Comparison of ENCODE assay signal across 9 cellular contexts in the genomic region with DNA sequence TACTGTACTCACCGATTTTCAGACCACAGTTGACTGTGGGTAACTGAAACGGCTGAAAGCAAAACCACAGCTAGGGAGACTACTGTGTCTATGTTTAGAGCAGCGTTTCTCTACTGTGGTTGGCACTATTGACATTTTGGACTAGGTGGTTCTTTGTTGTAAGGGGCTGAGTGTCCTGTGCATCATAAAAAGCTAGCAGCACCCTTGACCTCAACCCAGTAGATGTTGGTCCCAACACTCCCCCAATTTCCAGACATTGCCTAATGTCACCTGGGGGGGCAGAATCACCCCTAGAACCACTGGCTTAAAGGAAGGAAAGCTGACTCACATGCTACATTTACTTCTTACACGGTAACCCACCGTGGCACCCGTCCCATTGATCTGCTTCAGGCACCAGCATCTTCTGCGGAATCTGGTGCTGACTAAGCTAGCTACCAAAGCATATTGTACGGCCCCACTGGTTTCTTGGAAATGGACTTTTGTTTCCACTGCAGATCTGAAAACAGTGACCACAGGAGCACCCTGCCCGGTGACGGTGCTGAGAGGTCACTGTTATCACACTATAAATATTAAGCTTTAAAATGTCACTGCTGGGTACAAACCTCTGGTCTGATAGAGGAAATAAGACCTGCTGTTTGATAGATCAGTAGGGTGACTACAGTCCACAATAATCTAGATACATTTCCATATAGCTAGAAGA.
A peak's percentile ranks its signal among the peaks of the same experiment; 100 is the strongest.
DNase-seq lines count a peak whose midpoint lies in the region; ATAC-seq and TF ChIP-seq lines count a peak whose summit lies in the region.
"Had no signal": no experiment of that assay in that cellular context is flagged by ENCODE, and none has a peak within 500 bp of the region (broad histone marks: within the 10 kb centered on the region; RNA-seq: fewer than 3 reads in every experiment).

No MANE protein-coding gene starts in this region.

- DNase-seq in activated CD4-positive, alpha-beta T cell treated with anti-CD3 and anti-CD28 coated beads for 24 hours (ENCODE audit: low read depth in 2 of 2): peak; percentile 11 to 24
- DNase-seq in activated CD4-positive, alpha-beta T cell treated with anti-CD3 and anti-CD28 coated beads for 1 hour: no peak
- peak; percentile 60 for DNase-seq in activated CD8-positive, alpha-beta memory T cell treated with anti-CD3 and anti-CD28 coated beads, Interleukin-2, amount 50 U/mL, for 4 hours
- peak; percentile 48 for DNase-seq in stimulated activated CD4-positive, alpha-beta T cell treated with anti-CD3 and anti-CD28 coated beads, Interleukin-4, amount 100 ng/mL, for 24 hours
- DNase-seq in cerebellar nuclear complex (lab: John Stamatoyannopoulos, UW) (no peak), DMS 273 (lab: John Stamatoyannopoulos, UW; ENCODE audit: unreplicated experiment) (no peak)

- ATAC-seq in HG03558 (IDR thresholded peaks at IDR 0.05; ENCODE audit: extremely low read depth, unreplicated experiment) (peak; percentile 69), SK-N-SH treated with all-trans-retinoic acid at 6 μM for 48 hours (no peak)
- ATAC-seq: A549 had no signal

TF ChIP-seq in SK-N-SH treated with all-trans-retinoic acid at 6 μM for 48 hours, 23 proteins besides CTCF, POLR2A, EP300 and RAD21:
- TF ChIP-seq TCF4 (CRISPR knock-in tag; IDR thresholded peaks at IDR 0.05; ENCODE audit: borderline replicate concordance) (no peak), OSR1 (CRISPR knock-in tag; IDR thresholded peaks at IDR 0.05) (no peak), RARB (CRISPR knock-in tag; IDR thresholded peaks at IDR 0.05) (no peak), PPARA (CRISPR knock-in tag; IDR thresholded peaks at IDR 0.05; ENCODE audit: borderline replicate concordance) (no peak), ARNTL (CRISPR knock-in tag; IDR thresholded peaks at IDR 0.05; ENCODE audit: borderline replicate concordance, low read depth) (no peak), ZFP3 (CRISPR knock-in tag; IDR thresholded peaks at IDR 0.05) (no peak), ZNF565 (CRISPR knock-in tag; conservative IDR thresholded peaks at IDR 0.05; ENCODE audit: low read depth) (no peak), ESRRG (CRISPR knock-in tag; IDR thresholded peaks at IDR 0.05) (no peak), BACH2 (CRISPR knock-in tag; IDR thresholded peaks at IDR 0.05; ENCODE audit: borderline replicate concordance) (no peak)
- TF ChIP-seq, protein P1, sequence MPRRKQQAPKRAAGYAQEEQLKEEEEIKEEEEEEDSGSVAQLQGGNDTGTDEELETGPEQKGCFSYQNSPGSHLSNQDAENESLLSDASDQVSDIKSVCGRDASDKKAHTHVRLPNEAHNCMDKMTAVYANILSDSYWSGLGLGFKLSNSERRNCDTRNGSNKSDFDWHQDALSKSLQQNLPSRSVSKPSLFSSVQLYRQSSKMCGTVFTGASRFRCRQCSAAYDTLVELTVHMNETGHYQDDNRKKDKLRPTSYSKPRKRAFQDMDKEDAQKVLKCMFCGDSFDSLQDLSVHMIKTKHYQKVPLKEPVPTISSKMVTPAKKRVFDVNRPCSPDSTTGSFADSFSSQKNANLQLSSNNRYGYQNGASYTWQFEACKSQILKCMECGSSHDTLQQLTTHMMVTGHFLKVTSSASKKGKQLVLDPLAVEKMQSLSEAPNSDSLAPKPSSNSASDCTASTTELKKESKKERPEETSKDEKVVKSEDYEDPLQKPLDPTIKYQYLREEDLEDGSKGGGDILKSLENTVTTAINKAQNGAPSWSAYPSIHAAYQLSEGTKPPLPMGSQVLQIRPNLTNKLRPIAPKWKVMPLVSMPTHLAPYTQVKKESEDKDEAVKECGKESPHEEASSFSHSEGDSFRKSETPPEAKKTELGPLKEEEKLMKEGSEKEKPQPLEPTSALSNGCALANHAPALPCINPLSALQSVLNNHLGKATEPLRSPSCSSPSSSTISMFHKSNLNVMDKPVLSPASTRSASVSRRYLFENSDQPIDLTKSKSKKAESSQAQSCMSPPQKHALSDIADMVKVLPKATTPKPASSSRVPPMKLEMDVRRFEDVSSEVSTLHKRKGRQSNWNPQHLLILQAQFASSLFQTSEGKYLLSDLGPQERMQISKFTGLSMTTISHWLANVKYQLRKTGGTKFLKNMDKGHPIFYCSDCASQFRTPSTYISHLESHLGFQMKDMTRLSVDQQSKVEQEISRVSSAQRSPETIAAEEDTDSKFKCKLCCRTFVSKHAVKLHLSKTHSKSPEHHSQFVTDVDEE (CRISPR knock-in tag; IDR thresholded peaks at IDR 0.05): no peak
- TF ChIP-seq, protein P2, sequence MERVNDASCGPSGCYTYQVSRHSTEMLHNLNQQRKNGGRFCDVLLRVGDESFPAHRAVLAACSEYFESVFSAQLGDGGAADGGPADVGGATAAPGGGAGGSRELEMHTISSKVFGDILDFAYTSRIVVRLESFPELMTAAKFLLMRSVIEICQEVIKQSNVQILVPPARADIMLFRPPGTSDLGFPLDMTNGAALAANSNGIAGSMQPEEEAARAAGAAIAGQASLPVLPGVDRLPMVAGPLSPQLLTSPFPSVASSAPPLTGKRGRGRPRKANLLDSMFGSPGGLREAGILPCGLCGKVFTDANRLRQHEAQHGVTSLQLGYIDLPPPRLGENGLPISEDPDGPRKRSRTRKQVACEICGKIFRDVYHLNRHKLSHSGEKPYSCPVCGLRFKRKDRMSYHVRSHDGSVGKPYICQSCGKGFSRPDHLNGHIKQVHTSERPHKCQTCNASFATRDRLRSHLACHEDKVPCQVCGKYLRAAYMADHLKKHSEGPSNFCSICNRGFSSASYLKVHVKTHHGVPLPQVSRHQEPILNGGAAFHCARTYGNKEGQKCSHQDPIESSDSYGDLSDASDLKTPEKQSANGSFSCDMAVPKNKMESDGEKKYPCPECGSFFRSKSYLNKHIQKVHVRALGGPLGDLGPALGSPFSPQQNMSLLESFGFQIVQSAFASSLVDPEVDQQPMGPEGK (CRISPR knock-in tag; IDR thresholded peaks at IDR 0.05; ENCODE audit: borderline replicate concordance): no peak

Comparison
In these comparisons a context has a peak if more than half of its experiments do, and no peak if none do; other contexts are left out.
1. DNase-seq: peak in activated CD4-positive, alpha-beta T cell treated with anti-CD3 and anti-CD28 coated beads for 24 hours (2 of 2), activated CD8-positive, alpha-beta memory T cell treated with anti-CD3 and anti-CD28 coated beads, Interleukin-2, amount 50 U/mL, for 4 hours (single experiment) and stimulated activated CD4-positive, alpha-beta T cell treated with anti-CD3 and anti-CD28 coated beads, Interleukin-4, amount 100 ng/mL, for 24 hours (single experiment); none in activated CD4-positive, alpha-beta T cell treated with anti-CD3 and anti-CD28 coated beads for 1 hour (single experiment), cerebellar nuclear complex (0 of 2) and DMS 273 (single experiment).